ENCODE assay signal across 10 cellular contexts in the genomic region with DNA sequence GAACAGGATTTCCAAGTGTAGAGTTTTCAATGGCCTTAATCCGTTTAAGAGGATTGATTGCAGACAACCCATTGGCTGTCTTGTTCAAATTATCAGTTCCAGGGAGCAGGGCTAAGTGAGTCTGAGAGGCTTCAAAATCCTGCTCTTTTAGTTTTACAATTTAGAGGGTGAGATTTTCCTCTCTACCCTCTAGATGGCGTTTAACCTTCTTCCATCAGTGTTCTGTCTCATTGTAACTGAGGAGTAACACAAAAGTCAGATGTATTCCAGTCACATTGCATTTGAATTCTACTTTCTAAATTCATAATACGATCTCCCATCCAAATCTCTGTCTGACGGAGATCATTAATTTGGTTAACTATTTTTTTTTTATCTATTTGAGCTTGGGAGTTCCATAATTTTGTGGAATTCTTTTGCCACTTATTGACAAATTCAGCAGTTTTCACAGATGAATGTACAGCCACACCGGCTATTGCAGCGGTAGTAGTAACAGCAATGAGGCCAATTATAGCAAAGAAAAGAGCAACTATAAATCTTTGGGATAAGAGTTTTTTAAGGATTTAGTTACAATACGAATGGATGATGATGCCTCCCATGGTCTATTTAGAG. TPM values are rescaled to one million over a fixed set of nuclear protein-coding genes. Genes with fewer than 3 reads are reported as not detected.
A peak's percentile ranks its signal among the peaks of the same experiment; 100 is the strongest.
DNase-seq lines count a peak whose midpoint lies in the region; ATAC-seq, FAIRE-seq and TF ChIP-seq lines count a peak whose summit lies in the region.
"Had no signal": no experiment of that assay in that cellular context is flagged by ENCODE, and none has a peak within 500 bp of the region (broad histone marks: within the 10 kb centered on the region; RNA-seq: fewer than 3 reads in every experiment).

No MANE protein-coding gene starts in this region.

- H3K9ac ChIP-seq in kidney (ENCODE audit: low read length in 2 of 2): no peak overlapping the region

- peaks cover 15% of the 10 kb centered on the region for H3K4me1 Mint-ChIP-seq in GM23338

- H3K27ac Mint-ChIP-seq in GM23338: no peak overlapping the region

- peaks cover 42% of the 10 kb centered on the region for H3K36me3 Mint-ChIP-seq in GM23338 (ENCODE audit: low read depth)

- H3K79me2 ChIP-seq in GM23338 (replicated peaks; ENCODE audit: insufficient read depth): peaks cover 11% of the 10 kb centered on the region; the same call in 1 of the 2 replicates

- DNase-seq in Ammon's horn (ENCODE audit: low spot score) (peak; percentile 54), GM23338 (ENCODE audit: low spot score) (peak; percentile 70), kidney (no peak), activated gamma-delta T cell treated with Interleukin-2 at 50 U/mL for 16 hours (no peak), T-helper 9 cell (no peak), NCI-H187 (lab: John Stamatoyannopoulos, UW) (no peak)

- no peaks in the 10 kb centered on the region for H3K27me3 ChIP-seq in GM23338 (ENCODE audit: insufficient read depth)

- no peaks in the 10 kb centered on the region for H4K20me1 ChIP-seq in GM23338 (replicated peaks; ENCODE audit: insufficient read depth)

- ATAC-seq in GM23338: 0 out of 3 replicates have a peak, but pooled peaks have one; percentile 4
- ATAC-seq in HG03139 (IDR thresholded peaks at IDR 0.05; ENCODE audit: unreplicated experiment): no peak

- H2AFZ ChIP-seq in GM23338: no peak overlapping the region

- no peak overlapping the region for H3K4me3 Mint-ChIP-seq in GM23338

- H3K4me2 ChIP-seq in GM23338: no peak overlapping the region

- H3K4me1 ChIP-seq in GM23338 (ENCODE audit: insufficient read depth): 0 out of 2 replicates have a peak, but pooled peaks cover 8% of the 10 kb centered on the region
- H3K4me1 ChIP-seq in kidney (ENCODE audit: control insufficient read depth in 1 of 2, insufficient read depth in 1 of 2, low read depth in 1 of 2, low read length in 2 of 2): peaks cover 5 to 6% of the 10 kb centered on the region in 2 donors

- H3K27ac ChIP-seq in GM23338 (ENCODE audit: low read depth): no peak overlapping the region
- H3K27ac ChIP-seq in kidney (ENCODE audit: low read depth in 2 of 2, low read length in 2 of 2): no peak overlapping the region

- H3K9me2 ChIP-seq in GM23338 (ENCODE audit: insufficient read depth): no peaks in the 10 kb centered on the region

- 0 out of 2 replicates have a peak, but pooled peaks cover 3% of the 10 kb centered on the region for H3F3A ChIP-seq in GM23338 (replicated peaks; ENCODE audit: low read depth)

- TF ChIP-seq CTCF in GM23338 (conservative IDR thresholded peaks at IDR 0.05; ENCODE audit: low read depth in 2 of 2) (peak; percentile 58 to 61), kidney (IDR thresholded peaks at IDR 0.05; ENCODE audit: borderline replicate concordance, extremely low read depth, insufficient read depth) (peak; percentile 31)

- no peak overlapping the region for H3K4me3 ChIP-seq in GM23338
- H3K4me3 ChIP-seq in kidney (ENCODE audit: low read length in 2 of 2): no peak overlapping the region

- intact Hi-C loops in kidney (cut with DNase I): no loop called here

- H3K36me3 ChIP-seq in GM23338 (ENCODE audit: insufficient read depth) (peaks cover 12% of the 10 kb centered on the region), kidney (ENCODE audit: control insufficient read depth in 1 of 2, insufficient read depth in 2 of 2, low read length in 2 of 2) (no peaks in the 10 kb centered on the region)

- H3K9me3 Mint-ChIP-seq in GM23338: peaks cover 29% of the 10 kb centered on the region

- H3K27me3 Mint-ChIP-seq in GM23338 (ENCODE audit: insufficient read depth, low read depth, poor library complexity): peaks cover 4% of the 10 kb centered on the region

- H3K9me3 ChIP-seq in kidney (ENCODE audit: control insufficient read depth in 1 of 2, low read length in 2 of 2): peaks cover 0 to 8% of the 10 kb centered on the region in 2 donors

- FAIRE-seq in TTC549 (lab: Jason Lieb, UNC) (peak; percentile 87), kidney (lab: Jason Lieb, UNC) (no peak)

TF ChIP-seq in GM23338, 12 proteins besides CTCF, POLR2A, EP300 and RAD21 (continues in another document):
- TF ChIP-seq POLR2AphosphoS5 (IDR thresholded peaks at IDR 0.05; ENCODE audit: low read depth) (no peak), ZNF462 (CRISPR knock-in tag; IDR thresholded peaks at IDR 0.05) (no peak)

RNA-seq across cellular contexts. Expression of gene C19orf84, which starts 7.8 kb away (rescaled TPM):
- total RNA-seq in GM23338 (2014; rRNA removed; shearing (Covaris generic)): 1.4 and 5.6 TPM in 2 replicates
- polyA plus RNA-seq in GM23338 (2016; fragmentation: Nextera tagmentation; extraction: Ambion mirVana) (3.9 and 4.4 TPM in 2 replicates), kidney (ENCODE audit: insufficient read depth, low read depth, low replicate concordance) (not detected)
- total RNA-seq in kidney: not detected
- total RNA-seq: glomerular endothelial cell had no signal

RNA-seq across cellular contexts. Expression of gene LIM2, which starts 10.4 kb away (rescaled TPM):
- total RNA-seq in GM23338 (2014; rRNA removed; shearing (Covaris generic)): not detected in 2 replicates
- polyA plus RNA-seq in GM23338 (2016; fragmentation: Nextera tagmentation; extraction: Ambion mirVana) (not detected in 2 replicates), kidney (ENCODE audit: insufficient read depth, low read depth, low replicate concordance) (not detected)
- total RNA-seq in kidney: not detected
- total RNA-seq: glomerular endothelial cell had no signal
- polyA plus RNA-seq: thymus had no signal

RNA-seq across cellular contexts. Expression of gene SIGLEC10, which starts 19.2 kb away (rescaled TPM):
- not detected in 2 replicates for total RNA-seq in GM23338 (2014; rRNA removed; shearing (Covaris generic))
- 0.47 and 0.56 TPM in 2 replicates for polyA plus RNA-seq in GM23338 (2016; fragmentation: Nextera tagmentation; extraction: Ambion mirVana)
- 33.8 TPM for total RNA-seq in kidney
- polyA plus RNA-seq in kidney (ENCODE audit: insufficient read depth, low read depth, low replicate concordance): 0.34 TPM
- total RNA-seq: glomerular endothelial cell had no signal

RNA-seq across cellular contexts. Expression of gene NKG7, which starts 25.7 kb away (rescaled TPM):
- total RNA-seq in GM23338 (2014; rRNA removed; shearing (Covaris generic)): not detected in 2 replicates
- polyA plus RNA-seq in GM23338 (2016; fragmentation: Nextera tagmentation; extraction: Ambion mirVana): not detected in 2 replicates
- 7.9 TPM for total RNA-seq in kidney
- 3.5 TPM for polyA plus RNA-seq in kidney (ENCODE audit: insufficient read depth, low read depth, low replicate concordance)
- total RNA-seq: glomerular endothelial cell had no signal

RNA-seq across cellular contexts. Expression of gene CLDND2, which starts 29.4 kb away (rescaled TPM):
- total RNA-seq in GM23338 (2014; rRNA removed; shearing (Covaris generic)): not detected in 2 replicates
- polyA plus RNA-seq in GM23338 (2016; fragmentation: Nextera tagmentation; extraction: Ambion mirVana) (7.7 and 12.1 TPM in 2 replicates), kidney (ENCODE audit: insufficient read depth, low read depth, low replicate concordance) (6.9 TPM)
- total RNA-seq in kidney: 1.1 TPM
- total RNA-seq: glomerular endothelial cell had no signal

Comparison
In these comparisons a context has a peak if more than half of its experiments do, and no peak if none do; other contexts are left out.
1. DNase-seq: peak in Ammon's horn (single experiment) and GM23338 (single experiment); none in kidney (single experiment), activated gamma-delta T cell treated with Interleukin-2 at 50 U/mL for 16 hours (single experiment), T-helper 9 cell (single experiment) and NCI-H187 (0 of 2).
2. RNA of gene SIGLEC10, which starts 19.2 kb away (total RNA-seq): 33.8 TPM in kidney (single experiment); not detected in GM23338; every median in the first group is over 10 times any median in the second.